ENCODE assay signal across 9 cellular contexts in the genomic region with DNA sequence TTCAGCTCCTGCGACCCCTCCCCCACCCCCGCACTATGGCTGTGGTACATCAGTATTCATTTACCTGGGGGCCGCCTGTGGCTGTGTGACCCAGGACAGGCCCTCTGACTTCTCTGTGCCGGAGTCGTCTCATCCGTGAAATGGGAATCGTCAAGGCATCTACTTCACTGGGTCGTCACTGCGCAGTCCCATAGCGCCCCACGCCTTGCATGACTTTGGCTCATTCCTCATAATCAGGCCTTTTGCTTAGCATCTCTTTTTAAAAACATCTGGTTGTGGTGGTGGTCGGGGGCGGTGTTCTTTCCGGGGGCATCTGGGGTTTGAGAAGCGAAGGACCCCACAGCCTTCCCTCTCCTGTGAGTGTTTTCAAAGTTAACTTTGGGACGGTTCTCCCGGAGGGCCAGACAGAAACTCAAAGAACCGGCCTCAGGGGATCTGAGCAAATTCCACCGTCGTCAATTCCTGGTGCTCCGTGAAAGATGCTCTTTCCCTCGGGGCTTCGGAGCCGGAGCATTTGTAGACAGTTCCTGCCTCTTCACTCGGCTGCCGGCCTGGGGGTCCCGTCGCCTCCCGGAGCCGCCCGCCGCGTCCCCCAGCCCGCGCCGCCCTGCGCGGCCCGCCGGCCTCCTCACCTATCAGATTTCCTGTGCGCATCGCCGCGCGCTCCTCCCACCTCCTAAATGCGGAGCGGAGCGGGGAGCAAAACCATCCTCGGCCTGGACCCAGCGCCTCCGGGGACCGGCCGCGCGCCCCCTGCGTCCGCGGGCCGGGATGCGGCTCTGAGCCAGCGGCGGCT. TPM values are rescaled to one million over a fixed set of nuclear protein-coding genes. Genes with fewer than 3 reads are reported as not detected.
DNase-seq lines count a peak whose midpoint lies in the region; ATAC-seq and TF ChIP-seq lines count a peak whose summit lies in the region.
"Had no signal": no experiment of that assay in that cellular context is flagged by ENCODE, and none has a peak within 500 bp of the region (broad histone marks: within the 10 kb centered on the region; RNA-seq: fewer than 3 reads in every experiment).

A gene with protein sequence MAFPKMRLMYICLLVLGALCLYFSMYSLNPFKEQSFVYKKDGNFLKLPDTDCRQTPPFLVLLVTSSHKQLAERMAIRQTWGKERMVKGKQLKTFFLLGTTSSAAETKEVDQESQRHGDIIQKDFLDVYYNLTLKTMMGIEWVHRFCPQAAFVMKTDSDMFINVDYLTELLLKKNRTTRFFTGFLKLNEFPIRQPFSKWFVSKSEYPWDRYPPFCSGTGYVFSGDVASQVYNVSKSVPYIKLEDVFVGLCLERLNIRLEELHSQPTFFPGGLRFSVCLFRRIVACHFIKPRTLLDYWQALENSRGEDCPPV (plus strand): TSS at position 708 of the 796 bp plus-strand sequence. CDS start 47,620 bp downstream, outside the sequence.

- H3K27me3 Mint-ChIP-seq in progenitor cell of endocrine pancreas (peaks cover 57% of the 10 kb centered on the region), T-cell (peaks cover 31 to 55% of the 10 kb centered on the region in 2 donors), T-helper 17 cell (peaks cover 29% of the 10 kb centered on the region)

- POLR2A ChIA-PET in T-cell (lab: Charles Lee), result no interaction called here

- H3K27ac Mint-ChIP-seq in progenitor cell of endocrine pancreas, result peak within 1 kb of the TSS; percentile 76
- H3K27ac Mint-ChIP-seq in T-cell, result no peak within 1 kb of the TSS
- no peak within 1 kb of the TSS for H3K27ac Mint-ChIP-seq in T-helper 17 cell
- H3K27ac Mint-ChIP-seq: naive B cell had no signal

- CTCF ChIA-PET in T-cell (lab: Charles Lee), result no interaction called here

- H3K9me3 ChIP-seq in ES-I3 (ENCODE audit: control insufficient read depth, insufficient read depth, low read length), result peaks cover 7% of the 10 kb centered on the region; the same call in 1 of the 2 replicates
- H3K9me3 ChIP-seq in T-helper 17 cell (ENCODE audit: control insufficient read depth, low read length, poor library complexity, severe bottlenecking), result no peaks in the 10 kb centered on the region

- 0 out of 2 replicates have a peak, but pooled peaks cover 15% of the 10 kb centered on the region for H3K36me3 ChIP-seq in ES-I3 (ENCODE audit: insufficient read depth, low read length)

- H3K36me3 Mint-ChIP-seq in progenitor cell of endocrine pancreas (ENCODE audit: insufficient read depth), result no peaks in the 10 kb centered on the region
- H3K36me3 Mint-ChIP-seq in T-cell, result no peaks in the 10 kb centered on the region
- no peaks in the 10 kb centered on the region for H3K36me3 Mint-ChIP-seq in T-helper 17 cell (ENCODE audit: low read depth)
- H3K36me3 Mint-ChIP-seq: naive B cell had no signal

- H3K27me3 ChIP-seq in foreskin keratinocyte, result peaks cover 61% of the 10 kb centered on the region

- H3K9ac ChIP-seq in ES-I3 (ENCODE audit: low read depth, low read length), result peak within 1 kb of the TSS; percentile 72

- H3K4me1 Mint-ChIP-seq in progenitor cell of endocrine pancreas (ENCODE audit: low read depth) (peaks cover 22% of the 10 kb centered on the region), T-cell (peaks cover 0 to 9% (median 8%) of the 10 kb centered on the region in 3 donors), T-helper 17 cell (peaks cover 4% of the 10 kb centered on the region)

- peak; percentile 38 for ATAC-seq in foreskin keratinocyte
- no peak for ATAC-seq in T-cell (replicated peaks in 1 of 4)
- ATAC-seq in T-helper 17 cell, result no peak

- TF ChIP-seq CTCF in foreskin keratinocyte (conservative IDR thresholded peaks at IDR 0.05) (no peak), progenitor cell of endocrine pancreas (IDR thresholded peaks at IDR 0.05; ENCODE audit: unreplicated experiment) (peak; percentile 35)

- H3K4me3 Mint-ChIP-seq in progenitor cell of endocrine pancreas (ENCODE audit: low read depth) (peak within 1 kb of the TSS; percentile 73), T-cell (no peak within 1 kb of the TSS), T-helper 17 cell (no peak within 1 kb of the TSS)
- H3K4me3 Mint-ChIP-seq: naive B cell had no signal

- H3K27ac ChIP-seq in foreskin keratinocyte, result no peak within 1 kb of the TSS

- H3K4me1 ChIP-seq in ES-I3 (ENCODE audit: insufficient read depth, low read length), result peaks cover 14% of the 10 kb centered on the region
- H3K4me1 ChIP-seq in foreskin keratinocyte, result no peaks in the 10 kb centered on the region

- peak; percentile 56 to 87 for DNase-seq in NCI-H526 (lab: John Stamatoyannopoulos, UW)
- DNase-seq in foreskin keratinocyte, result no peak
- DNase-seq in progenitor cell of endocrine pancreas (ENCODE audit: low spot score, unreplicated experiment), result peak; percentile 37
- no peak for DNase-seq in stimulated activated CD4-positive, alpha-beta T cell treated with anti-CD3 and anti-CD28 coated beads, Interleukin-2, amount 100 ng/mL, for 24 hours
- no peak for DNase-seq in T-cell
- no peak for DNase-seq in D341Med (ENCODE audit: low spot score)
- DNase-seq in T-helper 17 cell, result no peak
- DNase-seq: naive B cell had no signal

- H3K9me3 Mint-ChIP-seq in progenitor cell of endocrine pancreas (ENCODE audit: low read depth) (no peaks in the 10 kb centered on the region), T-cell (no peaks in the 10 kb centered on the region)

RNA-seq across cellular contexts. Expression of the gene that starts here (rescaled TPM):
- total RNA-seq in foreskin keratinocyte, result not detected in 2 replicates
- not detected in 2 replicates for polyA plus RNA-seq in foreskin keratinocyte
- 0.86 and 1.6 TPM in 2 replicates for total RNA-seq in progenitor cell of endocrine pancreas
- under 1 TPM in 3 of 5 donors, not detected in 2; 0.03 to 0.09 (median 0.06) TPM for total RNA-seq in T-cell
- not detected for total RNA-seq in T-helper 17 cell

Comparison
In these comparisons a context has a peak if more than half of its experiments do, and no peak if none do; other contexts are left out.
1. Peak in ATAC-seq in foreskin keratinocyte; RNA of the gene not detected or under 1 TPM.
2. DNase-seq: peak in NCI-H526 (2 of 2) and progenitor cell of endocrine pancreas (single experiment); none in foreskin keratinocyte (0 of 2), stimulated activated CD4-positive, alpha-beta T cell treated with anti-CD3 and anti-CD28 coated beads, Interleukin-2, amount 100 ng/mL, for 24 hours (0 of 2), T-cell (0 of 34), D341Med (single experiment) and T-helper 17 cell (0 of 3).